Comparison of ENCODE assay signal across 25 cellular contexts in the genomic region with DNA sequence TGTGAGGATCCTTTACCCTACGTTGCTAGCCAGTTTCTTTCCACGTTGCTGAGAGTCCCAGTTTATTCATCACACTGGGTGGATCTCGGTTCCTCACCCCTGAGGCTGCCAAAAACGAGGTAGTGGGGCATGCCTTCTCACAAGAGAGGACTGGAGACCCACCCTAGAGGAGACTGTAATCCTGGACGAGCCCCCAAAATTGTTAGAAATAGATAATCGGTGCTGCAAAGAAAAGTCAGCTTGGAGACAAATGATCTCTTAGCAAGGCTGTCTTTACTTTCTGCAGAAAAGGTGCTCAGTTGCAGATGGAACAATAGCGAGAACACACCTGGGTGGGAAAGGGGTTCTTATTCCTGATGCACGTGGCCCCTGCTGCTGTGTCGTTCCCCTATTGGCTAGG.
DNase-seq lines count a peak whose midpoint lies in the region; ATAC-seq and TF ChIP-seq lines count a peak whose summit lies in the region.
"Had no signal": no experiment of that assay in that cellular context is flagged by ENCODE, and none has a peak within 500 bp of the region (broad histone marks: within the 10 kb centered on the region; RNA-seq: fewer than 3 reads in every experiment).

No MANE protein-coding gene starts in this region.

- POLR2A ChIA-PET in activated CD8-positive, alpha-beta T cell treated with anti-CD3 and anti-CD28 coated beads for 36 hours (lab: Charles Lee), result no interaction called here
- POLR2A ChIA-PET in activated CD8-positive, alpha-beta T cell treated with anti-CD3 and anti-CD28 coated beads, Interleukin-2, amount 10 ng/mL, durations not matched to agents 7 days and 5 days (lab: Charles Lee), result no interaction called here

- H3K27ac Mint-ChIP-seq in activated CD8-positive, alpha-beta T cell treated with anti-CD3 and anti-CD28 coated beads for 36 hours, result no peak overlapping the region
- H3K27ac Mint-ChIP-seq in activated CD8-positive, alpha-beta T cell treated with anti-CD3 and anti-CD28 coated beads, Interleukin-2, amount 10 ng/mL, durations not matched to agents 7 days and 5 days, result no peak overlapping the region
- H3K27ac Mint-ChIP-seq in endodermal cell, result no peak overlapping the region
- H3K27ac Mint-ChIP-seq: activated naive CD8-positive, alpha-beta T cell treated with anti-CD3 and anti-CD28 coated beads for 36 hours; CD4-positive, alpha-beta T cell; immature natural killer cell; memory B cell had no signal

- H3K9me3 ChIP-seq in endodermal cell (ENCODE audit: control insufficient read depth, low read length) (peaks cover 42% of the 10 kb centered on the region), SJCRH30 (replicated peaks) (0 out of 2 replicates have a peak, but pooled peaks cover 5% of the 10 kb centered on the region)

- H3K4me3 Mint-ChIP-seq in activated CD8-positive, alpha-beta T cell treated with anti-CD3 and anti-CD28 coated beads for 36 hours, result no peak overlapping the region
- H3K4me3 Mint-ChIP-seq in activated CD8-positive, alpha-beta T cell treated with anti-CD3 and anti-CD28 coated beads, Interleukin-2, amount 10 ng/mL, durations not matched to agents 7 days and 5 days, result no peak overlapping the region
- no peak overlapping the region for H3K4me3 Mint-ChIP-seq in endodermal cell
- H3K4me3 Mint-ChIP-seq: activated naive CD8-positive, alpha-beta T cell treated with anti-CD3 and anti-CD28 coated beads for 36 hours; CD4-positive, alpha-beta T cell; immature natural killer cell; memory B cell; neural crest cell had no signal

- no peaks in the 10 kb centered on the region for H3K4me1 Mint-ChIP-seq in activated CD8-positive, alpha-beta T cell treated with anti-CD3 and anti-CD28 coated beads for 36 hours (ENCODE audit: low read depth)
- no peaks in the 10 kb centered on the region for H3K4me1 Mint-ChIP-seq in activated CD8-positive, alpha-beta T cell treated with anti-CD3 and anti-CD28 coated beads, Interleukin-2, amount 10 ng/mL, durations not matched to agents 7 days and 5 days (ENCODE audit: low read depth)
- H3K4me1 Mint-ChIP-seq in endodermal cell, result no peaks in the 10 kb centered on the region
- H3K4me1 Mint-ChIP-seq: activated naive CD8-positive, alpha-beta T cell treated with anti-CD3 and anti-CD28 coated beads for 36 hours; immature natural killer cell; memory B cell; neural crest cell had no signal

- no peak for ATAC-seq in activated CD8-positive, alpha-beta T cell treated with anti-CD3 and anti-CD28 coated beads for 36 hours
- no peak for ATAC-seq in activated CD8-positive, alpha-beta T cell treated with anti-CD3 and anti-CD28 coated beads, Interleukin-2, amount 10 ng/mL, durations not matched to agents 7 days and 5 days
- no peak for ATAC-seq in GM19035 (IDR thresholded peaks at IDR 0.05; ENCODE audit: unreplicated experiment)
- ATAC-seq: stimulated activated naive CD8-positive, alpha-beta T cell treated with anti-CD3 and anti-CD28 coated beads, Interleukin-15, Interleukin-2, amounts not matched to agents 100 U/mL and 50 U/mL, for 24 hours had no signal

- CTCF ChIA-PET in activated CD8-positive, alpha-beta T cell treated with anti-CD3 and anti-CD28 coated beads for 36 hours (lab: Charles Lee), result no interaction called here
- CTCF ChIA-PET in activated CD8-positive, alpha-beta T cell treated with anti-CD3 and anti-CD28 coated beads, Interleukin-2, amount 10 ng/mL, durations not matched to agents 7 days and 5 days (lab: Charles Lee), result no interaction called here

- intact Hi-C loops in activated CD8-positive, alpha-beta T cell treated with anti-CD3 and anti-CD28 coated beads for 36 hours (cut with micrococcal nuclease), result no loop called here
- intact Hi-C loops in posterior cingulate gyrus (cut with DNase I), result no loop called here

- WGBS in endodermal cell (ENCODE audit: insufficient coverage in 1 of 2, insufficient read length in 1 of 2), 2 experiments, result 93 to 96% methylated on average over 5 to 9 of the region's 9 CpGs

- peaks cover 19% of the 10 kb centered on the region for H3K9me3 Mint-ChIP-seq in activated CD8-positive, alpha-beta T cell treated with anti-CD3 and anti-CD28 coated beads for 36 hours
- H3K9me3 Mint-ChIP-seq in activated CD8-positive, alpha-beta T cell treated with anti-CD3 and anti-CD28 coated beads, Interleukin-2, amount 10 ng/mL, durations not matched to agents 7 days and 5 days (ENCODE audit: insufficient read depth), result peaks cover 25% of the 10 kb centered on the region
- peaks cover 55% of the 10 kb centered on the region for H3K9me3 Mint-ChIP-seq in endodermal cell

- H3K4me1 ChIP-seq in endodermal cell (ENCODE audit: control insufficient read depth, insufficient read depth, low read length) (no peaks in the 10 kb centered on the region), SJCRH30 (no peaks in the 10 kb centered on the region)
- H3K4me1 ChIP-seq: ascending aorta, parathyroid adenoma, right atrium auricular region had no signal

- H3K27me3 Mint-ChIP-seq in activated CD8-positive, alpha-beta T cell treated with anti-CD3 and anti-CD28 coated beads for 36 hours, result no peaks in the 10 kb centered on the region
- no peaks in the 10 kb centered on the region for H3K27me3 Mint-ChIP-seq in activated CD8-positive, alpha-beta T cell treated with anti-CD3 and anti-CD28 coated beads, Interleukin-2, amount 10 ng/mL, durations not matched to agents 7 days and 5 days (ENCODE audit: low read depth)
- no peaks in the 10 kb centered on the region for H3K27me3 Mint-ChIP-seq in endodermal cell (ENCODE audit: insufficient read depth)

- DNase-seq in activated CD8-positive, alpha-beta T cell treated with anti-CD3 and anti-CD28 coated beads for 36 hours, result peak; percentile 14
- no peak for DNase-seq in activated CD8-positive, alpha-beta T cell treated with anti-CD3 and anti-CD28 coated beads, Interleukin-2, amount 10 ng/mL, durations not matched to agents 7 days and 5 days
- DNase-seq in NCI-H69 (lab: John Stamatoyannopoulos, UW) (peak; percentile 23), endodermal cell (no peak), posterior cingulate gyrus (no peak), SJCRH30 (no peak)
- DNase-seq: activated effector memory CD4-positive, alpha-beta T cell treated with Interleukin-2 at 50 U/mL for 16 hours; activated naive CD8-positive, alpha-beta T cell treated with anti-CD3 and anti-CD28 coated beads for 36 hours; activated T-cell treated with anti-CD3 and anti-CD28 coated beads, Interleukin-2, amount 50 U/mL, for 1 hour; CD4-positive, alpha-beta T cell; effector memory CD4-positive, alpha-beta T cell; erythroblast; immature natural killer cell; NCI-H2029 treated with DMSO at 0.1 percent for 48 hours; stimulated activated naive CD8-positive, alpha-beta T cell treated with anti-CD3 and anti-CD28 coated beads, Interleukin-15, Interleukin-2, amounts not matched to agents 100 U/mL and 50 U/mL, for 24 hours; T-helper 2 cell had no signal

- H3K27me3 ChIP-seq in endodermal cell (ENCODE audit: control insufficient read depth, insufficient read depth, low read length, poor library complexity, severe bottlenecking) (no peaks in the 10 kb centered on the region), SJCRH30 (no peaks in the 10 kb centered on the region)
- H3K27me3 ChIP-seq: ascending aorta, cardiac muscle cell, right atrium auricular region had no signal

- TF ChIP-seq CTCF in activated CD8-positive, alpha-beta T cell treated with anti-CD3 and anti-CD28 coated beads for 36 hours (IDR thresholded peaks at IDR 0.05), result no peak
- no peak for TF ChIP-seq CTCF in endodermal cell (conservative IDR thresholded peaks at IDR 0.05)

- H3K27ac ChIP-seq in endodermal cell (ENCODE audit: low read depth, low read length), result no peak overlapping the region
- H3K27ac ChIP-seq in SJCRH30, result no peak overlapping the region
- H3K27ac ChIP-seq: ascending aorta, cardiac muscle cell, coronary artery, parathyroid adenoma, right atrium auricular region had no signal

- peak overlapping the region; percentile 33 for H3K4me3 ChIP-seq in endodermal cell (ENCODE audit: low read length)
- no peak overlapping the region for H3K4me3 ChIP-seq in SJCRH30
- H3K4me3 ChIP-seq: ascending aorta, cardiac muscle cell, coronary artery, HAP-1, right atrium auricular region had no signal

- no peak overlapping the region for H3K9ac ChIP-seq in endodermal cell (ENCODE audit: extremely low read depth, low read length, poor library complexity, severe bottlenecking)
- H3K9ac ChIP-seq: parathyroid adenoma had no signal

- H3K36me3 ChIP-seq in endodermal cell (ENCODE audit: control insufficient read depth, insufficient read depth, low read length), result no peaks in the 10 kb centered on the region
- H3K36me3 ChIP-seq in SJCRH30, result no peaks in the 10 kb centered on the region
- H3K36me3 ChIP-seq: ascending aorta, cardiac muscle cell, HAP-1, right atrium auricular region had no signal

- H3K36me3 Mint-ChIP-seq in activated CD8-positive, alpha-beta T cell treated with anti-CD3 and anti-CD28 coated beads for 36 hours (ENCODE audit: low read depth), result peaks cover 9% of the 10 kb centered on the region
- no peaks in the 10 kb centered on the region for H3K36me3 Mint-ChIP-seq in activated CD8-positive, alpha-beta T cell treated with anti-CD3 and anti-CD28 coated beads, Interleukin-2, amount 10 ng/mL, durations not matched to agents 7 days and 5 days (ENCODE audit: low read depth)
- H3K36me3 Mint-ChIP-seq in endodermal cell (ENCODE audit: low read depth), result peaks cover 16% of the 10 kb centered on the region

Comparison
In these comparisons a context has a peak if more than half of its experiments do, and no peak if none do; other contexts are left out.
1. DNase-seq: peak in activated CD8-positive, alpha-beta T cell treated with anti-CD3 and anti-CD28 coated beads for 36 hours (single experiment) and NCI-H69 (single experiment); none in activated CD8-positive, alpha-beta T cell treated with anti-CD3 and anti-CD28 coated beads, Interleukin-2, amount 10 ng/mL, durations not matched to agents 7 days and 5 days (single experiment), endodermal cell (single experiment), posterior cingulate gyrus (0 of 10) and SJCRH30 (0 of 2).